Comparison of ENCODE assay signal across 22 cellular contexts in genomic region chr3:144652573-144652972, GRCh38.
DNase-seq lines count a peak whose midpoint lies in the region; ATAC-seq, FAIRE-seq and TF ChIP-seq lines count a peak whose summit lies in the region.
"Had no signal": no experiment of that assay in that cellular context is flagged by ENCODE, and none has a peak within 500 bp of the region (broad histone marks: within the 10 kb centered on the region; RNA-seq: fewer than 3 reads in every experiment).

No MANE protein-coding gene starts in this region.

- no peaks in the 10 kb centered on the region for H3K27me3 Mint-ChIP-seq in HFFc6 (ENCODE audit: insufficient read depth)
- H3K27me3 Mint-ChIP-seq: CD4-positive, alpha-beta memory T cell had no signal

- POLR2A ChIA-PET in AG04450 (lab: Yijun Ruan, JAX): no interaction called here

- no peaks in the 10 kb centered on the region; the same call in 1 of the 2 replicates for H3K36me3 Mint-ChIP-seq in HFFc6 (ENCODE audit: low read depth)
- H3K36me3 Mint-ChIP-seq: CD4-positive, alpha-beta memory T cell had no signal

- no peaks in the 10 kb centered on the region for H3K4me1 Mint-ChIP-seq in HFFc6 (ENCODE audit: low read depth)
- H3K4me1 Mint-ChIP-seq: CD4-positive, alpha-beta memory T cell; nephron had no signal

- H3K4me3 ChIP-seq in AG04450 (ENCODE audit: low read depth, low read length) (no peak overlapping the region), bronchial epithelial cell (ENCODE audit: low read depth, low read length) (no peak overlapping the region)
- H3K4me3 ChIP-seq: ascending aorta had no signal

- no peak overlapping the region for H3K27ac ChIP-seq in AG04450 (ENCODE audit: low read depth, low read length)
- H3K27ac ChIP-seq: ascending aorta had no signal

- H3K9me3 Mint-ChIP-seq in HFFc6: peaks cover 28% of the 10 kb centered on the region
- H3K9me3 Mint-ChIP-seq: CD4-positive, alpha-beta memory T cell; nephron had no signal

- TF ChIP-seq CTCF in AG04450 (IDR thresholded peaks at IDR 0.05; ENCODE audit: low read depth, low read length) (no peak), bronchial epithelial cell (IDR thresholded peaks at IDR 0.05; ENCODE audit: insufficient read depth, low read length, severe bottlenecking) (no peak), HFFc6 (IDR thresholded peaks at IDR 0.05) (no peak)

- CTCF ChIA-PET in AG04450 (lab: Charles Lee): interaction anchor here (1.0 kb wide), 1 partner anchor 680 kb away, joined by 3 read pairs; no protein-coding TSS in a partner anchor

- H3K27me3 ChIP-seq in AG04450 (ENCODE audit: control insufficient read depth, insufficient read depth, low read length): no peaks in the 10 kb centered on the region
- H3K27me3 ChIP-seq in bronchial epithelial cell (ENCODE audit: control insufficient read depth, insufficient read depth, low read length): no peaks in the 10 kb centered on the region
- H3K27me3 ChIP-seq: ascending aorta had no signal

- no peak overlapping the region for H3K27ac Mint-ChIP-seq in HFFc6
- H3K27ac Mint-ChIP-seq: CD4-positive, alpha-beta memory T cell; nephron had no signal

- no peak overlapping the region for H3K4me3 Mint-ChIP-seq in HFFc6
- H3K4me3 Mint-ChIP-seq: CD4-positive, alpha-beta memory T cell; nephron had no signal

- DNase-seq in AG04450 (ENCODE audit: low read depth, low spot score) (peak; percentile 34), GM04504 (ENCODE audit: low read depth) (peak; percentile 33), bronchial epithelial cell (ENCODE audit: low read depth) (peak; percentile 60), iris pigment epithelial cell (ENCODE audit: low read depth) (peak; percentile 59), DMS 273 (lab: John Stamatoyannopoulos, UW; ENCODE audit: unreplicated experiment) (no peak), HFFc6 (no peak)
- DNase-seq: activated CD4-positive, alpha-beta T cell treated with anti-CD3 and anti-CD28 coated beads, Interleukin-2, amount 50 U/mL, for 1 hour; CD4-positive, alpha-beta memory T cell; DMS53; KG1; NCI-H1105; NCI-H524; posterior cingulate gyrus; small intestine; stimulated activated CD4-positive, alpha-beta T cell treated with anti-CD3 and anti-CD28 coated beads, Interleukin-4, amount 100 ng/mL, for 24 hours; T-helper 1 cell had no signal

- H3K36me3 ChIP-seq in bronchial epithelial cell (ENCODE audit: control insufficient read depth, insufficient read depth, low read length): no peaks in the 10 kb centered on the region
- H3K36me3 ChIP-seq: ascending aorta had no signal

- ATAC-seq in GM18858 (IDR thresholded peaks at IDR 0.05; ENCODE audit: unreplicated experiment): no peak
- no peak for ATAC-seq in HG03095 (IDR thresholded peaks at IDR 0.05; ENCODE audit: unreplicated experiment)

- H3K9me3 ChIP-seq in AG04450 (ENCODE audit: control insufficient read depth, insufficient read depth, low read length): no peaks in the 10 kb centered on the region
- H3K9me3 ChIP-seq: ascending aorta had no signal

- no peak for FAIRE-seq in bronchial epithelial cell (lab: Jason Lieb, UNC)
- FAIRE-seq: A204.1, colon had no signal

Comparison
In these comparisons a context has a peak if more than half of its experiments do, and no peak if none do; other contexts are left out.
1. DNase-seq: peak in AG04450 (single experiment), GM04504 (single experiment), bronchial epithelial cell (single experiment) and iris pigment epithelial cell (single experiment); none in DMS 273 (single experiment) and HFFc6 (single experiment).